ENCODE assay signal across 18 cellular contexts in the genomic region with DNA sequence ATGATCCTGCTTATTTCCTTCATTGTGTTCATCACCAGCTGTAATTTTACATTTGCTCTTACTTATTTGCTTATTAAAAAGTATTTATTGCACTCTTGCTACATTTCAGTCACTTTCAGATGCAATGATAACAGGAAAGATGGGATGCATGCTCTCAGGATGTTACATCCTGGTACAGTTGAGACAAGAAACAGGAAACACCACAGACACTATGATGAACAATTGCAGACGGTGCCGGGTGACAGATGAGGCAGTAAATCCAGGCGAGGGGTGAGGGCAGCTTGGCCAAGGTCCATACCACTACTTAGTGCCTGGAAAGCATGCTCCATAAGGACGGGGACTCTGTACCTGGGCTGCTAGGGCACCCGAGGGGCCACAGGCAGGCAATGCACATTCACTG.
DNase-seq lines count a peak whose midpoint lies in the region; ATAC-seq and TF ChIP-seq lines count a peak whose summit lies in the region.
"Had no signal": no experiment of that assay in that cellular context is flagged by ENCODE, and none has a peak within 500 bp of the region (broad histone marks: within the 10 kb centered on the region; RNA-seq: fewer than 3 reads in every experiment).

No MANE protein-coding gene starts in this region.

- H2BK15ac ChIP-seq in mesendoderm (replicated peaks; ENCODE audit: low read depth) = no peak overlapping the region

- H2BK120ac ChIP-seq in mesendoderm (ENCODE audit: low read depth, low read length) = no peak overlapping the region

- H3K27ac Mint-ChIP-seq in activated naive CD4-positive, alpha-beta T cell treated with anti-CD3 and anti-CD28 coated beads, Interleukin-2, amount 50 U/mL, for 24 hours = peak overlapping the region; percentile 38
- no peak overlapping the region for H3K27ac Mint-ChIP-seq in activated naive CD4-positive, alpha-beta T cell treated with anti-CD3 and anti-CD28 coated beads for 36 hours
- H3K27ac Mint-ChIP-seq in T-cell = no peak overlapping the region
- H3K27ac Mint-ChIP-seq in T-helper 2 cell treated with Interferon-gamma antibody and Interleukin-4, amounts not matched to agents 5 μg/mL and 100 μg/mL, for 36 hours = no peak overlapping the region
- H3K27ac Mint-ChIP-seq: activated CD8-positive, alpha-beta T cell treated with anti-CD3 and anti-CD28 coated beads for 36 hours; activated T-helper 2 cell treated with anti-CD3 and anti-CD28 coated beads, Interferon-gamma antibody, Interleukin-2, Interleukin-4, amounts not matched to agents 10 μg/mL and 5 μg/mL and 100 μg/mL, durations not matched to agents 14 hours and 24 hours and 36 hours; H9; immature natural killer cell had no signal

- no peak for DNase-seq in activated naive CD4-positive, alpha-beta T cell treated with anti-CD3 and anti-CD28 coated beads for 36 hours
- DNase-seq in T-cell (no peak), kidney tubule cell (ENCODE audit: low spot score) (peak; percentile 67), uterus (peak; percentile 24 to 53), mesendoderm (no peak), T-helper 2 cell (no peak)
- no peak for DNase-seq in T-helper 2 cell treated with Interferon-gamma antibody and Interleukin-4, amounts not matched to agents 5 μg/mL and 100 μg/mL, for 36 hours (ENCODE audit: low spot score)
- DNase-seq: activated CD8-positive, alpha-beta T cell treated with anti-CD3 and anti-CD28 coated beads for 36 hours; immature natural killer cell; NCI-H2227 treated with DMSO at 0.1 percent for 48 hours; WERI-Rb-1 had no signal

- H3K4me1 Mint-ChIP-seq in activated naive CD4-positive, alpha-beta T cell treated with anti-CD3 and anti-CD28 coated beads, Interleukin-2, amount 50 U/mL, for 24 hours = peaks cover 13% of the 10 kb centered on the region
- peaks cover 9% of the 10 kb centered on the region for H3K4me1 Mint-ChIP-seq in activated naive CD4-positive, alpha-beta T cell treated with anti-CD3 and anti-CD28 coated beads for 36 hours (ENCODE audit: low read depth)
- H3K4me1 Mint-ChIP-seq in T-cell = peaks cover 10 to 18% (median 14%) of the 10 kb centered on the region in 3 donors
- peaks cover 3% of the 10 kb centered on the region for H3K4me1 Mint-ChIP-seq in T-helper 2 cell treated with Interferon-gamma antibody and Interleukin-4, amounts not matched to agents 5 μg/mL and 100 μg/mL, for 36 hours (ENCODE audit: low read depth)

- H3K27me3 ChIP-seq in uterus = no peaks in the 10 kb centered on the region
- H3K27me3 ChIP-seq in mesendoderm (ENCODE audit: insufficient read depth, low read length, poor library complexity) = no peaks in the 10 kb centered on the region
- H3K27me3 ChIP-seq: neutrophil, tibial nerve had no signal

- intact Hi-C loops in activated naive CD4-positive, alpha-beta T cell treated with anti-CD3 and anti-CD28 coated beads for 36 hours (cut with micrococcal nuclease) = no loop called here
- intact Hi-C loops in uterus (cut with DNase I; ENCODE audit: low total_unique reads) = no loop called here

- no peak overlapping the region for H2AK5ac ChIP-seq in mesendoderm (ENCODE audit: low read length)

- no peak overlapping the region for H3K18ac ChIP-seq in mesendoderm (ENCODE audit: low read length)

- H3K27ac ChIP-seq in uterus (peak overlapping the region in 1 of 2 donors; percentile 59), mesendoderm (ENCODE audit: low read depth, low read length) (no peak overlapping the region)
- H3K27ac ChIP-seq: neutrophil, tibial nerve, WERI-Rb-1 had no signal

- H3K27me3 Mint-ChIP-seq in activated naive CD4-positive, alpha-beta T cell treated with anti-CD3 and anti-CD28 coated beads, Interleukin-2, amount 50 U/mL, for 24 hours = no peaks in the 10 kb centered on the region
- H3K27me3 Mint-ChIP-seq in activated naive CD4-positive, alpha-beta T cell treated with anti-CD3 and anti-CD28 coated beads for 36 hours (ENCODE audit: low read depth) = no peaks in the 10 kb centered on the region
- H3K27me3 Mint-ChIP-seq in T-cell = no peaks in the 10 kb centered on the region
- H3K27me3 Mint-ChIP-seq in T-helper 2 cell treated with Interferon-gamma antibody and Interleukin-4, amounts not matched to agents 5 μg/mL and 100 μg/mL, for 36 hours (ENCODE audit: low read depth) = peaks cover 9% of the 10 kb centered on the region
- H3K27me3 Mint-ChIP-seq: activated CD8-positive, alpha-beta T cell treated with anti-CD3 and anti-CD28 coated beads for 36 hours had no signal

- POLR2A ChIA-PET in T-cell (lab: Charles Lee) = no interaction called here

- H3K36me3 Mint-ChIP-seq in activated naive CD4-positive, alpha-beta T cell treated with anti-CD3 and anti-CD28 coated beads, Interleukin-2, amount 50 U/mL, for 24 hours = no peaks in the 10 kb centered on the region
- no peaks in the 10 kb centered on the region for H3K36me3 Mint-ChIP-seq in activated naive CD4-positive, alpha-beta T cell treated with anti-CD3 and anti-CD28 coated beads for 36 hours (ENCODE audit: low read depth)
- no peaks in the 10 kb centered on the region for H3K36me3 Mint-ChIP-seq in T-cell
- no peaks in the 10 kb centered on the region for H3K36me3 Mint-ChIP-seq in T-helper 2 cell treated with Interferon-gamma antibody and Interleukin-4, amounts not matched to agents 5 μg/mL and 100 μg/mL, for 36 hours (ENCODE audit: low read depth)
- H3K36me3 Mint-ChIP-seq: immature natural killer cell had no signal

- no peak for TF ChIP-seq CTCF in uterus (IDR thresholded peaks at IDR 0.05)

- TF ChIP-seq POLR2A in uterus (IDR thresholded peaks at IDR 0.05) = no peak

- H3K9ac ChIP-seq in mesendoderm (ENCODE audit: low read length) = no peak overlapping the region

- no peak overlapping the region for H3K4me3 Mint-ChIP-seq in activated naive CD4-positive, alpha-beta T cell treated with anti-CD3 and anti-CD28 coated beads, Interleukin-2, amount 50 U/mL, for 24 hours
- H3K4me3 Mint-ChIP-seq in activated naive CD4-positive, alpha-beta T cell treated with anti-CD3 and anti-CD28 coated beads for 36 hours = no peak overlapping the region
- no peak overlapping the region for H3K4me3 Mint-ChIP-seq in T-cell
- no peak overlapping the region for H3K4me3 Mint-ChIP-seq in T-helper 2 cell treated with Interferon-gamma antibody and Interleukin-4, amounts not matched to agents 5 μg/mL and 100 μg/mL, for 36 hours
- H3K4me3 Mint-ChIP-seq: activated CD8-positive, alpha-beta T cell treated with anti-CD3 and anti-CD28 coated beads for 36 hours; H9; IgD-negative memory B cell; immature natural killer cell had no signal

- H3K9me3 Mint-ChIP-seq in activated naive CD4-positive, alpha-beta T cell treated with anti-CD3 and anti-CD28 coated beads, Interleukin-2, amount 50 U/mL, for 24 hours = no peaks in the 10 kb centered on the region
- no peaks in the 10 kb centered on the region for H3K9me3 Mint-ChIP-seq in activated naive CD4-positive, alpha-beta T cell treated with anti-CD3 and anti-CD28 coated beads for 36 hours
- H3K9me3 Mint-ChIP-seq in T-cell = no peaks in the 10 kb centered on the region
- H3K9me3 Mint-ChIP-seq in T-helper 2 cell treated with Interferon-gamma antibody and Interleukin-4, amounts not matched to agents 5 μg/mL and 100 μg/mL, for 36 hours = no peaks in the 10 kb centered on the region
- H3K9me3 Mint-ChIP-seq: activated CD8-positive, alpha-beta T cell treated with anti-CD3 and anti-CD28 coated beads for 36 hours; activated T-helper 2 cell treated with anti-CD3 and anti-CD28 coated beads, Interferon-gamma antibody, Interleukin-2, Interleukin-4, amounts not matched to agents 10 μg/mL and 5 μg/mL and 100 μg/mL, durations not matched to agents 14 hours and 24 hours and 36 hours; immature natural killer cell had no signal

- H3K79me2 ChIP-seq in mesendoderm (ENCODE audit: control insufficient read depth, insufficient read depth, low read length) = no peaks in the 10 kb centered on the region

- no peak overlapping the region for H4K8ac ChIP-seq in mesendoderm (ENCODE audit: low read depth, low read length)

- no peak overlapping the region for H3K4me3 ChIP-seq in uterus
- no peak overlapping the region for H3K4me3 ChIP-seq in mesendoderm (ENCODE audit: low read length)
- H3K4me3 ChIP-seq: tibial nerve had no signal

- no peak overlapping the region for H3K23ac ChIP-seq in mesendoderm (ENCODE audit: low read length)

- CTCF ChIA-PET in activated naive CD4-positive, alpha-beta T cell treated with anti-CD3 and anti-CD28 coated beads for 36 hours (lab: Charles Lee) = no interaction called here
- CTCF ChIA-PET in T-cell (lab: Charles Lee) = no interaction called here

- ATAC-seq in T-cell (replicated peaks in 1 of 4) = peak in 3 of 4 experiments; percentile 16 to 65 (median 43)
- ATAC-seq: activated CD8-positive, alpha-beta T cell treated with anti-CD3 and anti-CD28 coated beads for 36 hours; sciatic nerve had no signal

- H3K79me1 ChIP-seq in mesendoderm (ENCODE audit: low read length) = no peaks in the 10 kb centered on the region

- H3K4me2 ChIP-seq in mesendoderm (ENCODE audit: low read length) = no peak overlapping the region

- H3K4me1 ChIP-seq in uterus = peaks cover 3 to 8% of the 10 kb centered on the region in 2 donors
- H3K4me1 ChIP-seq in mesendoderm (ENCODE audit: control insufficient read depth, low read depth, low read length) = peaks cover 1% of the 10 kb centered on the region

- H3K56ac ChIP-seq in mesendoderm (ENCODE audit: low read length) = no peak overlapping the region

- no CpG with 5 or more reads among the region's 5 CpGs for WGBS in mesendoderm (ENCODE audit: extremely low coverage, insufficient coverage, low lambda C conversion rate)

- H4K5ac ChIP-seq in mesendoderm (ENCODE audit: low read length) = no peak overlapping the region

- H3K36me3 ChIP-seq in uterus (no peaks in the 10 kb centered on the region), mesendoderm (ENCODE audit: control insufficient read depth, insufficient read depth, low read length) (no peaks in the 10 kb centered on the region)
- H3K36me3 ChIP-seq: neutrophil, tibial nerve, WERI-Rb-1 had no signal

- no peaks in the 10 kb centered on the region for H3K9me3 ChIP-seq in uterus
- H3K9me3 ChIP-seq: neutrophil, tibial nerve had no signal

- no peak overlapping the region for H3K4ac ChIP-seq in mesendoderm (ENCODE audit: low read depth, low read length)

- no peak overlapping the region for H2BK5ac ChIP-seq in mesendoderm (ENCODE audit: low read length)

Comparison
In these comparisons a context has a peak if more than half of its experiments do, and no peak if none do; other contexts are left out.
1. DNase-seq: peak in kidney tubule cell (single experiment) and uterus (2 of 2); none in activated naive CD4-positive, alpha-beta T cell treated with anti-CD3 and anti-CD28 coated beads for 36 hours (single experiment), T-cell (0 of 34), T-helper 2 cell treated with Interferon-gamma antibody and Interleukin-4, amounts not matched to agents 5 μg/mL and 100 μg/mL, for 36 hours (single experiment), mesendoderm (single experiment) and T-helper 2 cell (0 of 5).